In genomic region chr9:107394264-107394663, GRCh38 we compare ENCODE assay signal across 17 cellular contexts.
A peak's percentile ranks its signal among the peaks of the same experiment; 100 is the strongest.
DNase-seq lines count a peak whose midpoint lies in the region; TF ChIP-seq lines count a peak whose summit lies in the region.
"Had no signal": no experiment of that assay in that cellular context is flagged by ENCODE, and none has a peak within 500 bp of the region (broad histone marks: within the 10 kb centered on the region; RNA-seq: fewer than 3 reads in every experiment).

No MANE protein-coding gene starts in this region.

- intact Hi-C loops in sigmoid colon (cut with DNase I) = no loop called here

- H3K27me3 ChIP-seq in sigmoid colon = no peaks in the 10 kb centered on the region

- DNase-seq in NCI-H2171 treated with DMSO at 0.1 percent for 48 hours (lab: John Stamatoyannopoulos, UW) (peak; percentile 26), NCI-H2171 (lab: John Stamatoyannopoulos, UW) (no peak), NCI-H2227 treated with DMSO at 0.1 percent for 48 hours (lab: John Stamatoyannopoulos, UW) (peak; percentile 0), fibroblast of villous mesenchyme (ENCODE audit: low read depth) (peak; percentile 62), sigmoid colon (peak; percentile 73), NCI-H128 (lab: John Stamatoyannopoulos, UW; ENCODE audit: unreplicated experiment) (no peak), iPS-NIHi7 (ENCODE audit: extremely low spot score) (no peak)
- DNase-seq in stimulated activated CD4-positive, alpha-beta T cell treated with anti-CD3 and anti-CD28 coated beads, Interleukin-4, amount 100 ng/mL, for 1 hour = no peak
- DNase-seq: 8988T, GM23248, Kasumi-1, MM.1S, NCI-H1092, NCI-H2081, NCI-H510A treated with DMSO at 0.1 percent for 48 hours, SIG-M5 had no signal

- no peak for TF ChIP-seq POLR2A in sigmoid colon (IDR thresholded peaks at IDR 0.05)

- H3K4me3 ChIP-seq in fibroblast of villous mesenchyme (ENCODE audit: low read depth, low read length) = no peak overlapping the region
- H3K4me3 ChIP-seq in sigmoid colon = no peak overlapping the region
- H3K4me3 ChIP-seq: GM23248, HAP-1 had no signal

- peaks cover 0 to 7% (median 0%) of the 10 kb centered on the region in 4 donors for H3K4me1 ChIP-seq in sigmoid colon

- no peaks in the 10 kb centered on the region for H3K9me3 ChIP-seq in sigmoid colon
- H3K9me3 ChIP-seq: HAP-1 had no signal

- no peak for TF ChIP-seq EP300 in sigmoid colon (IDR thresholded peaks at IDR 0.05)

- no peaks in the 10 kb centered on the region for H3K36me3 ChIP-seq in sigmoid colon
- H3K36me3 ChIP-seq: HAP-1 had no signal

- H3K27ac ChIP-seq in sigmoid colon = no peak overlapping the region
- H3K27ac ChIP-seq: GM23248 had no signal

- TF ChIP-seq CTCF in fibroblast of villous mesenchyme (IDR thresholded peaks at IDR 0.05; ENCODE audit: insufficient read depth, low read depth, low read length) = no peak
- no peak for TF ChIP-seq CTCF in sigmoid colon (IDR thresholded peaks at IDR 0.05)

- WGBS in sigmoid colon, 2 donors = 72 to 79% methylated on average over 5 of the region's 5 CpGs

Comparison
In these comparisons a context has a peak if more than half of its experiments do, and no peak if none do; other contexts are left out.
1. DNase-seq: peak in NCI-H2171 treated with DMSO at 0.1 percent for 48 hours (single experiment), NCI-H2227 treated with DMSO at 0.1 percent for 48 hours (single experiment), fibroblast of villous mesenchyme (single experiment) and sigmoid colon (single experiment); none in NCI-H2171 (single experiment), stimulated activated CD4-positive, alpha-beta T cell treated with anti-CD3 and anti-CD28 coated beads, Interleukin-4, amount 100 ng/mL, for 1 hour (single experiment), NCI-H128 (single experiment) and iPS-NIHi7 (single experiment).